Comparison of ENCODE assay signal across 8 cellular contexts in the genomic region with DNA sequence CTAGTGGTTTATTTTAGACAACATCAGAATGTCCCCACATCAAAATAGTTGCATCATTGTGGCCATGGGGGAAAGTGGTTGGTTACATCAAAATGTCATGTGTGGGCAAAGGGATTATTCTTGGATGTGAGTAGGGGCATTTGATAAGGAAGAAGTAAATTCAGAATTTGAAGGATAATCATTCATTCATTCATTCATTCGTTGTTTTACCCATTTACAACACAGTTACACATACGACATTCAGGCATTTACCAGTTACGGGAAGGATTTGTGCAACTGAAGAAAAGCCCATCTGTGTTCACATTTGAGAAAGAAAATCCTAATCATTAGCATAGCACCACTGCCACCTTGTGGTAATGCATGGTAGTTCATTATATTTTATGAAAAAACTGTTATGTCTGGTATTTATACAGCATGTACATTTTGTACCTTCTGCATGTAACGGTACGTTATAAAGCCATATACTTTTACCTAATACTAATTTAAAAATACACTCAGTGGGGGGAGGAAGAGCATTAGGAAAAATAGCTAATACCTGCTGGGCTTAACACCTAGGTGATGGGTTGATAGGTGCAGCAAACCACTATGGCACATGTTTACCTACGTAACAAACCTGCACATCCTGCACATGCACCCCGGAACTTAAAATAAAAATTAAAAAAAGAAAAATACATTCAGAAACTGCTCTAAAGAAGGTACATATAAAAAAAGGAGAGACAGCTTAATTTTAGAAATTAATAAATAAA.
DNase-seq lines count a peak whose midpoint lies in the region; ATAC-seq and TF ChIP-seq lines count a peak whose summit lies in the region.

No MANE protein-coding gene starts in this region.

- H3K4me1 Mint-ChIP-seq in mesothelial cell of epicardium: peaks cover 16% of the 10 kb centered on the region

- no peaks in the 10 kb centered on the region for H3K36me3 Mint-ChIP-seq in mesothelial cell of epicardium

- TF ChIP-seq CTCF in dorsolateral prefrontal cortex (IDR thresholded peaks at IDR 0.05 in 54 of 56, conservative IDR thresholded peaks at IDR 0.05 in 2 of 56; ENCODE audit: low read depth in 1 of 56, partially characterized antibody in 56 of 56): peak; percentile 73 to 99 (median 91)
- TF ChIP-seq CTCF in mesothelial cell of epicardium (IDR thresholded peaks at IDR 0.05; ENCODE audit: unreplicated experiment): peak; percentile 98
- peak; percentile 87 for TF ChIP-seq CTCF in upper lobe of right lung (IDR thresholded peaks at IDR 0.05)

- no peak overlapping the region for H3K4me3 Mint-ChIP-seq in mesothelial cell of epicardium

- H3K9me3 Mint-ChIP-seq in mesothelial cell of epicardium: peaks cover 4% of the 10 kb centered on the region

- in situ Hi-C loops in ACHN (cut with HindIII; ENCODE audit: low pct_ligation_motif_present, low pct_unique_long_range_greater_than_20kb, low sequenced_read_pairs): no loop called here

- ATAC-seq in upper lobe of right lung: peak; percentile 88
- ATAC-seq in GM21723 (IDR thresholded peaks at IDR 0.05; ENCODE audit: unreplicated experiment): no peak

- H3K4me3 ChIP-seq in SK-N-MC (no peak overlapping the region), dorsolateral prefrontal cortex (peak overlapping the region in 3 of 59 donors; percentile 1 to 21 (median 9)), upper lobe of right lung (no peak overlapping the region)

- no peak overlapping the region for H3K27ac Mint-ChIP-seq in mesothelial cell of epicardium

- H3K9ac ChIP-seq in SK-N-MC (ENCODE audit: insufficient read length): no peak overlapping the region

- H3K9me3 ChIP-seq in SK-N-MC (ENCODE audit: low read depth, low read length) (no peaks in the 10 kb centered on the region), upper lobe of right lung (no peaks in the 10 kb centered on the region)

- H3K36me3 ChIP-seq in SK-N-MC (ENCODE audit: insufficient read depth, low read length) (no peaks in the 10 kb centered on the region), upper lobe of right lung (no peaks in the 10 kb centered on the region)

- H3K27ac ChIP-seq in SK-N-MC (no peak overlapping the region), dorsolateral prefrontal cortex (no peak overlapping the region), upper lobe of right lung (no peak overlapping the region)

- no peaks in the 10 kb centered on the region for H3K27me3 Mint-ChIP-seq in mesothelial cell of epicardium (ENCODE audit: low read depth)

- peak; percentile 73 for DNase-seq in ACHN
- peak; percentile 39 for DNase-seq in GM04503 (ENCODE audit: low read depth)
- DNase-seq in NCI-H1092 (lab: John Stamatoyannopoulos, UW): peak; percentile 6
- peak; percentile 61 for DNase-seq in SK-N-MC (ENCODE audit: low read depth, low spot score)
- DNase-seq in dorsolateral prefrontal cortex: peak in 1 of 10 donors; percentile 19
- no peak for DNase-seq in mesothelial cell of epicardium (ENCODE audit: low spot score in 2 of 2, unreplicated experiment in 2 of 2)
- no peak for DNase-seq in upper lobe of right lung

- no peaks in the 10 kb centered on the region for H3K27me3 ChIP-seq in dorsolateral prefrontal cortex
- H3K27me3 ChIP-seq in upper lobe of right lung: no peaks in the 10 kb centered on the region

- H3K4me1 ChIP-seq in upper lobe of right lung: peaks cover 4% of the 10 kb centered on the region

- intact Hi-C loops in dorsolateral prefrontal cortex (cut with DNase I) (loop anchor here (2.0 to 5.0 kb wide), 2 partner anchors 433 to 442 kb away; no protein-coding TSS in a partner anchor), upper lobe of right lung (cut with DNase I) (no loop called here)

Comparison
In these comparisons a context has a peak if more than half of its experiments do, and no peak if none do; other contexts are left out.
1. DNase-seq: peak in ACHN (single experiment), GM04503 (single experiment), NCI-H1092 (single experiment) and SK-N-MC (single experiment); none in mesothelial cell of epicardium (0 of 2) and upper lobe of right lung (single experiment).
2. Peak in every context shown above with its lines, with median percentiles within 50 percentile points of each other: CTCF ChIP-seq.